ENCODE assay signal across 24 cellular contexts in the genomic region with DNA sequence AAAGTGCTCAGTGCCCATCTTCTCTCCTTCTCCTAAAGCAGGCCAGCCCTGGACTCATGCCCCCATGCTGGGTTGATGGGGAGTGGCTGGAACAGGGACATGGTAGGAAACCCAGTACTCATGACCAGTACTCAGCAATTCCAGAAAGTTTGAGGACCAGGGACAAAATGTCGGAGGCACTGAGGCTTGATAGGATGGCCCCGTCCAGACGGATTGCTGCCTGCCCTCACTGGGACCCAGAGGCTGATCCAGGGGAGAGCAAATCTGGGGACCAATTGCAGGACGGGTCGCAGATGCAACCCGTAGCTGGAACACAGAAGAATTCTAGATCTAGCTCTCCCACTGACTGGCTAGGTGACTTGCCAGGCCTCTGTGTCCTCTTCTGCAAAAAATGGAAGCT. TPM values are rescaled to one million over a fixed set of nuclear protein-coding genes. Genes with fewer than 3 reads are reported as not detected.
DNase-seq lines count a peak whose midpoint lies in the region; ATAC-seq and TF ChIP-seq lines count a peak whose summit lies in the region.
"Had no signal": no experiment of that assay in that cellular context is flagged by ENCODE, and none has a peak within 500 bp of the region (broad histone marks: within the 10 kb centered on the region; RNA-seq: fewer than 3 reads in every experiment).

No MANE protein-coding gene starts in this region.

- DNase-seq in breast epithelium (ENCODE audit: low spot score in 2 of 2) (no peak), MCF 10A (ENCODE audit: unreplicated experiment) (no peak), esophagus muscularis mucosa (ENCODE audit: extremely low spot score) (no peak), sigmoid colon (no peak), uterus (no peak), SKM-1 (lab: John Stamatoyannopoulos, UW; ENCODE audit: unreplicated experiment) (no peak)
- DNase-seq: activated CD4-positive, alpha-beta T cell treated with anti-CD3 and anti-CD28 coated beads, Interleukin-2, amount 50 U/mL, for 48 hours; activated naive CD4-positive, alpha-beta T cell treated with anti-CD3 and anti-CD28 coated beads, Interleukin-2, amount 10 ng/mL, durations not matched to agents 7 days and 5 days; activated T-cell treated with anti-CD3 and anti-CD28 coated beads for 4 hours; DMS153; GF-D8; NCI-H1417; NCI-H524 treated with DMSO at 0.1 percent for 48 hours; SHP77; upper lobe of left lung had no signal

- CTCF ChIA-PET in MCF 10A (lab: Yijun Ruan, JAX), result interaction anchor here (1.1 to 1.4 kb wide), 2 partner anchors 26 to 36 kb away, joined by 3 read pairs; no protein-coding TSS in a partner anchor

- TF ChIP-seq EP300 in esophagus muscularis mucosa (IDR thresholded peaks at IDR 0.05), result no peak
- TF ChIP-seq EP300 in sigmoid colon (IDR thresholded peaks at IDR 0.05), result no peak

- H3K4me1 Mint-ChIP-seq in MCF 10A (ENCODE audit: insufficient read depth, unreplicated experiment), result peaks cover 22% of the 10 kb centered on the region

- TF ChIP-seq POLR2A in breast epithelium (IDR thresholded peaks at IDR 0.05), result no peak
- TF ChIP-seq POLR2A in esophagus muscularis mucosa (IDR thresholded peaks at IDR 0.05; ENCODE audit: low read depth), result no peak
- TF ChIP-seq POLR2A in sigmoid colon (IDR thresholded peaks at IDR 0.05), result no peak
- TF ChIP-seq POLR2A in uterus (IDR thresholded peaks at IDR 0.05), result no peak

- TF ChIP-seq CTCF in breast epithelium (IDR thresholded peaks at IDR 0.05), result no peak
- TF ChIP-seq CTCF in MCF 10A (IDR thresholded peaks at IDR 0.05; ENCODE audit: unreplicated experiment), result no peak
- no peak for TF ChIP-seq CTCF in esophagus muscularis mucosa (IDR thresholded peaks at IDR 0.05)
- no peak for TF ChIP-seq CTCF in sigmoid colon (IDR thresholded peaks at IDR 0.05)
- no peak for TF ChIP-seq CTCF in uterus (IDR thresholded peaks at IDR 0.05)

- intact Hi-C loops in breast epithelium (cut with DNase I; ENCODE audit: low total_unique reads), result no loop called here
- intact Hi-C loops in MCF 10A (cut with micrococcal nuclease), result no loop called here
- intact Hi-C loops in esophagus muscularis mucosa (cut with DNase I), result loop anchor here (5.0 kb wide), 1 partner anchor 38 kb away; no protein-coding TSS in a partner anchor
- intact Hi-C loops in sigmoid colon (cut with DNase I), result no loop called here
- intact Hi-C loops in uterus (cut with DNase I; ENCODE audit: low total_unique reads), result no loop called here

- H3K4me3 Mint-ChIP-seq in MCF 10A (ENCODE audit: unreplicated experiment), result no peak overlapping the region
- H3K4me3 Mint-ChIP-seq: activated naive CD4-positive, alpha-beta T cell treated with anti-CD3 and anti-CD28 coated beads, Interleukin-2, amount 10 ng/mL, durations not matched to agents 7 days and 5 days; dendritic cell treated with granulocyte-macrophage colony-stimulating factor and Interleukin-4, amounts not matched to agents 40 ng/mL and 50 ng/mL, for 4 days; mesothelial cell of epicardium; neural progenitor cell; stimulated activated memory B cell treated with anti-CD40 and anti-IgM and Interleukin-4, amounts not matched to agents 10 μg/mL and 1 μg/mL and 100 μg/mL, for 72 hours; T-helper 1 cell treated with Interleukin-12 subunit alpha and Interleukin-12 subunit beta and Interleukin-4 antibody, amounts not matched to agents 30 μg/mL and 1 μg/mL, for 36 hours had no signal

- ATAC-seq in GM21528 (IDR thresholded peaks at IDR 0.05; ENCODE audit: low FRiP score, unreplicated experiment), result no peak
- no peak for ATAC-seq in GM21576 (IDR thresholded peaks at IDR 0.05; ENCODE audit: unreplicated experiment)
- ATAC-seq: HepG2; stimulated activated memory B cell treated with anti-CD40 and anti-IgM and Interleukin-4, amounts not matched to agents 10 μg/mL and 1 μg/mL and 100 μg/mL, for 72 hours had no signal

- H3K36me3 ChIP-seq in breast epithelium (no peaks in the 10 kb centered on the region), esophagus muscularis mucosa (peaks cover 0 to 22% (median 4%) of the 10 kb centered on the region in 4 donors), sigmoid colon (peaks cover 0 to 7% (median 0%) of the 10 kb centered on the region in 4 donors), uterus (no peaks in the 10 kb centered on the region)
- H3K36me3 ChIP-seq: neural progenitor cell, WERI-Rb-1 had no signal

- H3K27me3 Mint-ChIP-seq in MCF 10A (ENCODE audit: insufficient read depth, unreplicated experiment), result no peaks in the 10 kb centered on the region

- peak overlapping the region in 1 of 3 donors; percentile 23 for H3K4me3 ChIP-seq in breast epithelium
- peak overlapping the region in 1 of 4 donors; percentile 8 for H3K4me3 ChIP-seq in esophagus muscularis mucosa
- peak overlapping the region in 1 of 4 donors; percentile 20 for H3K4me3 ChIP-seq in sigmoid colon
- H3K4me3 ChIP-seq in uterus, result no peak overlapping the region
- H3K4me3 ChIP-seq: neural progenitor cell, upper lobe of left lung had no signal

- no TSS peak for BruUV-seq in MCF 10A (replicated peaks; lab: Mats Ljungman, UMichigan)

- H3K27ac ChIP-seq in breast epithelium (peak overlapping the region; percentile 36 to 93), esophagus muscularis mucosa (replicated peaks in 1 of 4) (peak overlapping the region; percentile 94 to 97 (median 96)), sigmoid colon (peak overlapping the region in 3 of 4 donors; percentile 98 to 100 (median 99)), uterus (peak overlapping the region; percentile 95 to 99)
- H3K27ac ChIP-seq: neural progenitor cell, WERI-Rb-1 had no signal

- H3K27me3 ChIP-seq in breast epithelium (no peaks in the 10 kb centered on the region), esophagus muscularis mucosa (no peaks in the 10 kb centered on the region), sigmoid colon (no peaks in the 10 kb centered on the region), uterus (no peaks in the 10 kb centered on the region)
- H3K27me3 ChIP-seq: upper lobe of left lung had no signal

- H3K9me3 Mint-ChIP-seq in MCF 10A (ENCODE audit: unreplicated experiment), result no peaks in the 10 kb centered on the region
- H3K9me3 Mint-ChIP-seq: activated naive CD4-positive, alpha-beta T cell treated with anti-CD3 and anti-CD28 coated beads, Interleukin-2, amount 10 ng/mL, durations not matched to agents 7 days and 5 days; dendritic cell treated with granulocyte-macrophage colony-stimulating factor and Interleukin-4, amounts not matched to agents 40 ng/mL and 50 ng/mL, for 4 days; mesothelial cell of epicardium; neural progenitor cell; stimulated activated memory B cell treated with anti-CD40 and anti-IgM and Interleukin-4, amounts not matched to agents 10 μg/mL and 1 μg/mL and 100 μg/mL, for 72 hours; T-helper 1 cell treated with Interleukin-12 subunit alpha and Interleukin-12 subunit beta and Interleukin-4 antibody, amounts not matched to agents 30 μg/mL and 1 μg/mL, for 36 hours had no signal

- H3K36me3 Mint-ChIP-seq in MCF 10A (ENCODE audit: insufficient read depth, unreplicated experiment), result no peaks in the 10 kb centered on the region
- H3K36me3 Mint-ChIP-seq: activated naive CD4-positive, alpha-beta T cell treated with anti-CD3 and anti-CD28 coated beads, Interleukin-2, amount 10 ng/mL, durations not matched to agents 7 days and 5 days; mesothelial cell of epicardium; stimulated activated memory B cell treated with anti-CD40 and anti-IgM and Interleukin-4, amounts not matched to agents 10 μg/mL and 1 μg/mL and 100 μg/mL, for 72 hours had no signal

- 90% methylated on average over 5 of the region's 6 CpGs for WGBS in esophagus muscularis mucosa
- WGBS in sigmoid colon, 2 donors, result 92 to 95% methylated on average over 6 of the region's 6 CpGs

- H3K9me3 ChIP-seq in breast epithelium (no peaks in the 10 kb centered on the region), esophagus muscularis mucosa (no peaks in the 10 kb centered on the region), sigmoid colon (no peaks in the 10 kb centered on the region), uterus (no peaks in the 10 kb centered on the region)
- H3K9me3 ChIP-seq: upper lobe of left lung had no signal

- no peak overlapping the region for H3K27ac Mint-ChIP-seq in MCF 10A (ENCODE audit: low read depth, unreplicated experiment)
- H3K27ac Mint-ChIP-seq: activated naive CD4-positive, alpha-beta T cell treated with anti-CD3 and anti-CD28 coated beads, Interleukin-2, amount 10 ng/mL, durations not matched to agents 7 days and 5 days; dendritic cell treated with granulocyte-macrophage colony-stimulating factor and Interleukin-4, amounts not matched to agents 40 ng/mL and 50 ng/mL, for 4 days; mesothelial cell of epicardium; neural progenitor cell; stimulated activated memory B cell treated with anti-CD40 and anti-IgM and Interleukin-4, amounts not matched to agents 10 μg/mL and 1 μg/mL and 100 μg/mL, for 72 hours; T-helper 1 cell treated with Interleukin-12 subunit alpha and Interleukin-12 subunit beta and Interleukin-4 antibody, amounts not matched to agents 30 μg/mL and 1 μg/mL, for 36 hours had no signal

- POLR2A ChIA-PET in MCF 10A (lab: Yijun Ruan, JAX), result interaction anchor here (0.8 to 1.5 kb wide), 2 partner anchors 14 to 45 kb away, joined by 3 to 5 read pairs; no protein-coding TSS in a partner anchor

- H3K4me1 ChIP-seq in breast epithelium (peaks cover 18 to 38% of the 10 kb centered on the region in 2 donors), esophagus muscularis mucosa (peaks cover 86 to 93% (median 91%) of the 10 kb centered on the region in 4 donors), sigmoid colon (peaks cover 0 to 89% (median 87%) of the 10 kb centered on the region in 4 donors), uterus (peaks cover 27 to 47% of the 10 kb centered on the region in 2 donors)

RNA-seq across cellular contexts. Expression of a gene that starts 5.1 kb away (rescaled TPM):
- total RNA-seq in breast epithelium (10 to 100 TPM; 18.7 to 50.8 (median 48.8) TPM), MCF 10A (2022) (2.8 and 3.1 TPM in 2 replicates), esophagus muscularis mucosa (100 to 1,000 TPM; 100 to 156 (median 120) TPM), sigmoid colon (100 to 1,000 TPM in 3 of 4 donors, 10 to 100 TPM in 1; 82.6 to 141 (median 121) TPM), uterus (100 to 1,000 TPM in 1 of 4 donors, 10 to 100 TPM in 3; 32.8 to 122 (median 37.7) TPM)
- polyA plus RNA-seq in sigmoid colon, result 10 to 100 TPM in 2 of 3 donors, 1 to 10 TPM in 1; 7.6 to 31.2 (median 21.1) TPM
